8 cellular contexts compared by ENCODE assay signal in the genomic region with DNA sequence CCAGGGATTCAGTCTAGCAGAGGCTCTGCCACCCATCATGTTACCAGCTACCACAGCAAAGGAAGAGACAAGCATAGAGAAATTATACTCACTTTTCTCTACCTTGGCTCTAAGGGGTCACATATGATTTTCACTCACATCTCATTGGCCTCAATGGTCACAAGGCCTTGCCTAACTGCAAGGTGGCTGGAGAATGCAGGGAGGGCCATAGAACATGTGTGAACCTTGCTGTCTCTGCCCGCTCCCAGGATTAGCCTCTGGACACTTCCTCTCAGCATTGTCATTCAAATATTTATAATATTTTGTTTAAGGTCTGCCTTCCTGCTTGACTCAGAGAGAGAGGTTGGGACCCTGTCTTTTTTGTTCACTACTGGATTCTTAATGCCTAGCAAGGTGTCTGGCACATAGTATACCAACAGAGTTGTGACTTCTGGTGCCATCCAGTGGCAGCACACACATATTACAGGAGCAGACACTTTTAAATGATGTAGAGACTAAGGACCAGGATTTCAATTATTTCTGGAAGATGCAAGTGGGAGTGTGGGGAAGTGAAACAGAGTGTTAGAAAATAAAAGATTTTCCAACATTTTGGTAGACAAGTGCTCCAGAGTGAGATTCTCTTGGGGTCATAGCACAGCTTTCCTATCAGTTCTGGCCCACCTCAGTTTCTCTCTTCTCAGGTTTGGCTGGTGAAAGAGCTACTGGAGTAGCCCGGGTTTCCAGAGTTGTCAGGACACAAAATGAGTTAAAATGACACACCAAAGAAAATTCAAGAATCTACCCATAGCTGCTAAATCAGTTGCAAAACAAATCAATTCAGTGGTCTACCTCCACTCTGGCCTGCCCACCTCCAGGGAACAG.
DNase-seq lines count a peak whose midpoint lies in the region; ATAC-seq and TF ChIP-seq lines count a peak whose summit lies in the region.

No MANE protein-coding gene starts in this region.

- H3K9me3 ChIP-seq in RWPE2 (ENCODE audit: severe bottlenecking): no peaks in the 10 kb centered on the region

- no peak overlapping the region for H3K27ac ChIP-seq in RWPE2 (ENCODE audit: poor library complexity, severe bottlenecking)

- TF ChIP-seq CTCF in RWPE2 (IDR thresholded peaks at IDR 0.05; ENCODE audit: poor library complexity, severe bottlenecking): peak; percentile 96
- peak; percentile 80 for TF ChIP-seq CTCF in retinal pigment epithelial cell (conservative IDR thresholded peaks at IDR 0.05; ENCODE audit: low read depth, low read length)

- ATAC-seq in GM19351 (IDR thresholded peaks at IDR 0.05; ENCODE audit: unreplicated experiment) (peak; percentile 81), HG03460 (IDR thresholded peaks at IDR 0.05; ENCODE audit: unreplicated experiment) (peak; percentile 79), RWPE2 (ENCODE audit: low read depth) (peak; percentile 79), Right ventricle myocardium superior (ENCODE audit: poor library complexity) (peak; percentile 81)

- H3K36me3 ChIP-seq in RWPE2 (ENCODE audit: low read depth): no peaks in the 10 kb centered on the region

- no peaks in the 10 kb centered on the region for H3K27me3 ChIP-seq in RWPE2 (ENCODE audit: insufficient read depth, poor library complexity, severe bottlenecking)

- DNase-seq in COLO668 (lab: John Stamatoyannopoulos, UW; ENCODE audit: unreplicated experiment) (peak; percentile 22), RWPE2 (ENCODE audit: low spot score) (no peak), Right ventricle myocardium superior (peak; percentile 47), retinal pigment epithelial cell (ENCODE audit: low read depth) (no peak), OCI-M2 (lab: John Stamatoyannopoulos, UW; ENCODE audit: unreplicated experiment) (no peak)
- peak in 3 of 4 experiments; percentile 8 to 56 (median 33) for DNase-seq in activated naive CD4-positive, alpha-beta T cell (lab: John Stamatoyannopoulos, UW)

- intact Hi-C loops in Right ventricle myocardium superior (cut with DNase I): loop anchor here (10.0 kb wide), 1 partner anchor 119 kb away; the partner anchor contains the start of gene RASGRP1

- peaks cover under 1% of the 10 kb centered on the region for H3K4me1 ChIP-seq in RWPE2 (ENCODE audit: insufficient read depth, poor library complexity, severe bottlenecking)

- no peak overlapping the region for H3K4me3 ChIP-seq in RWPE2 (ENCODE audit: severe bottlenecking)
- no peak overlapping the region for H3K4me3 ChIP-seq in retinal pigment epithelial cell (ENCODE audit: low read length)

Comparison
In these comparisons a context has a peak if more than half of its experiments do, and no peak if none do; other contexts are left out.
1. DNase-seq: peak in COLO668 (single experiment), activated naive CD4-positive, alpha-beta T cell (3 of 4) and Right ventricle myocardium superior (single experiment); none in RWPE2 (single experiment), retinal pigment epithelial cell (single experiment) and OCI-M2 (single experiment).
2. Peak in every context shown above with its lines, with median percentiles within 50 percentile points of each other: ATAC-seq.